1 cellular context compared by ENCODE assay signal in the genomic region with DNA sequence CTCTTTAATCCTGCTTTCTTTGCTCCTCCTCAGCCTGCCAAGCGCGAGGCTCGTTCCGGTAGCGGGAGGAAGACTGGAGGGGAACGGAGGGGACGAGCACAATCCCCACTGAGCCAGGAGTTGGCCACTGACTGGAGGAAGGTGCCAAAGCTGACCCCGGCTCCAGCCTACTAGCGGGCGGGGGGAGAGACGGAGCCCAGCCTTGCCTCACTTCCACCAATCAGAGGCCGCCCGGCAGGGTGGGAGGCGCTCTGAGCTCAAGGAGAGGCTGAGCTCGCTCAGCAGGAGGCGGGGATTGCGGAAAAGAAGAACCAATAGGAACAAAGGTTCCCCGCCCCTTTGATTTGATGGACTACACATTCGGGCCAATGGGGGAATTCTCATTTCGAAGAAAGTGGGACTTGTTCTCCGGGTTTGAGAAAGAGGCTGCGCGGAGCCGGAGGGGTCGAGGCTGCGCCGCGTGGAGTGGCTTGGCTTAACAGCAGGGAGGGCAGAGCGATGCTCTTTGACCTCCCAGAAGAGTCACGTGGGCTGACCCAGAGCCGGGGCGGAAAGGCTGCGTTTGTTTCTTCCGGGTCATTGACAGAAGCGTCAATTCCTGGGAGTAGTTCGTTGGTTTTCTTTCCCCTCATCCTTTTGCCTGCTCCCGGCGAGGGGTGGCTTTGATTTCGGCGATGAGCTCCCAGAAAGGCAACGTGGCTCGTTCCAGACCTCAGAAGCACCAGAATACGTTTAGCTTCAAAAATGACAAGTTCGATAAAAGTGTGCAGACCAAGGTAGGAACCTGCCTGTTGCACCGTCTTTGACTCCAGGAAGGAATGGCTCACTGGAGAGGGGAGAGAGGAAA.
TF ChIP-seq lines count a peak whose summit lies in the region.

Gene ABHD17B, minus strand, starts transcription at position 133 of the 847 bp plus-strand sequence. CDS start 36,113 bp downstream, outside the sequence.
Gene C9orf85, plus strand, starts transcription at position 579 of the 847 bp plus-strand sequence. Its CDS starts 96 bp downstream, at position 675.

TF ChIP-seq in HepG2, 621 proteins besides CTCF, POLR2A, EP300 and RAD21 (continues in another document):
- TF ChIP-seq TRIM24 (CRISPR knock-in tag; IDR thresholded peaks at IDR 0.05) (no peak), PCBP1 (IDR thresholded peaks at IDR 0.05; ENCODE audit: borderline replicate concordance, low read depth, low read length) (0 out of 2 replicates have a peak, but pooled peaks have one; percentile 63), HOXA5 (CRISPR knock-in tag; IDR thresholded peaks at IDR 0.05) (peak; percentile 96; the same call in 1 of the 2 replicates), NR2F2 (IDR thresholded peaks at IDR 0.05; ENCODE audit: borderline replicate concordance, low read depth) (0 out of 2 replicates have a peak, but pooled peaks have one; percentile 19), ZNF501 (CRISPR knock-in tag; IDR thresholded peaks at IDR 0.05) (peak; percentile 56), MEIS2 (CRISPR knock-in tag; IDR thresholded peaks at IDR 0.05) (peak; percentile 34; the same call in 1 of the 2 replicates), GFI1 (CRISPR knock-in tag; IDR thresholded peaks at IDR 0.05; ENCODE audit: borderline replicate concordance) (peak; percentile 50), ZNF260 (CRISPR knock-in tag; IDR thresholded peaks at IDR 0.05; ENCODE audit: borderline replicate concordance, low read depth) (no peak), HIVEP1 (CRISPR knock-in tag; IDR thresholded peaks at IDR 0.05) (no peak; the same call in 1 of the 2 replicates), ZNF331 (CRISPR knock-in tag; IDR thresholded peaks at IDR 0.05) (peak; percentile 72; the same call in 1 of the 2 replicates), ZNF451 (CRISPR knock-in tag; IDR thresholded peaks at IDR 0.05) (0 out of 2 replicates have a peak, but pooled peaks have one; percentile 64), ZBTB40 (IDR thresholded peaks at IDR 0.05) (peak; percentile 53), ZBTB40 (CRISPR knock-in tag; IDR thresholded peaks at IDR 0.05) (peak; percentile 39; the same call in 1 of the 2 replicates), CHD2 (IDR thresholded peaks at IDR 0.05; ENCODE audit: low read depth, low read length) (no peak; the same call in 1 of the 2 replicates), GPN1 (CRISPR knock-in tag; IDR thresholded peaks at IDR 0.05; ENCODE audit: borderline replicate concordance) (no peak), ZNF10 (CRISPR knock-in tag; IDR thresholded peaks at IDR 0.05; ENCODE audit: borderline replicate concordance, low read depth) (no peak), HDAC1 (CRISPR knock-in tag; IDR thresholded peaks at IDR 0.05) (peak; percentile 56), ZBTB44 (CRISPR knock-in tag; IDR thresholded peaks at IDR 0.05) (no peak), POLR2G (IDR thresholded peaks at IDR 0.05; ENCODE audit: low read depth, low read length) (peak; percentile 99), ZBTB43 (CRISPR knock-in tag; conservative IDR thresholded peaks at IDR 0.05) (peak; percentile 89; the same call in 1 of the 2 replicates), MAF1 (CRISPR knock-in tag; IDR thresholded peaks at IDR 0.05; ENCODE audit: borderline replicate concordance) (0 out of 2 replicates have a peak, but pooled peaks have one; percentile 23), YY1 (IDR thresholded peaks at IDR 0.05; ENCODE audit: insufficient read depth, insufficient replicate concordance, low read depth, low read length) (no peak), ZNF563 (CRISPR knock-in tag; IDR thresholded peaks at IDR 0.05) (peak; percentile 67; the same call in 1 of the 2 replicates), ZNF136 (CRISPR knock-in tag; IDR thresholded peaks at IDR 0.05; ENCODE audit: low read depth) (peak; percentile 85; the same call in 1 of the 2 replicates), SKI (IDR thresholded peaks at IDR 0.05; ENCODE audit: partially characterized antibody) (peak; percentile 9)
- TF ChIP-seq, protein P1, sequence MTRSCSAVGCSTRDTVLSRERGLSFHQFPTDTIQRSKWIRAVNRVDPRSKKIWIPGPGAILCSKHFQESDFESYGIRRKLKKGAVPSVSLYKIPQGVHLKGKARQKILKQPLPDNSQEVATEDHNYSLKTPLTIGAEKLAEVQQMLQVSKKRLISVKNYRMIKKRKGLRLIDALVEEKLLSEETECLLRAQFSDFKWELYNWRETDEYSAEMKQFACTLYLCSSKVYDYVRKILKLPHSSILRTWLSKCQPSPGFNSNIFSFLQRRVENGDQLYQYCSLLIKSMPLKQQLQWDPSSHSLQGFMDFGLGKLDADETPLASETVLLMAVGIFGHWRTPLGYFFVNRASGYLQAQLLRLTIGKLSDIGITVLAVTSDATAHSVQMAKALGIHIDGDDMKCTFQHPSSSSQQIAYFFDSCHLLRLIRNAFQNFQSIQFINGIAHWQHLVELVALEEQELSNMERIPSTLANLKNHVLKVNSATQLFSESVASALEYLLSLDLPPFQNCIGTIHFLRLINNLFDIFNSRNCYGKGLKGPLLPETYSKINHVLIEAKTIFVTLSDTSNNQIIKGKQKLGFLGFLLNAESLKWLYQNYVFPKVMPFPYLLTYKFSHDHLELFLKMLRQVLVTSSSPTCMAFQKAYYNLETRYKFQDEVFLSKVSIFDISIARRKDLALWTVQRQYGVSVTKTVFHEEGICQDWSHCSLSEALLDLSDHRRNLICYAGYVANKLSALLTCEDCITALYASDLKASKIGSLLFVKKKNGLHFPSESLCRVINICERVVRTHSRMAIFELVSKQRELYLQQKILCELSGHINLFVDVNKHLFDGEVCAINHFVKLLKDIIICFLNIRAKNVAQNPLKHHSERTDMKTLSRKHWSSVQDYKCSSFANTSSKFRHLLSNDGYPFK (CRISPR knock-in tag; IDR thresholded peaks at IDR 0.05; ENCODE audit: borderline replicate concordance): peak; percentile 71; the same call in 1 of the 2 replicates
- TF ChIP-seq, protein P2, sequence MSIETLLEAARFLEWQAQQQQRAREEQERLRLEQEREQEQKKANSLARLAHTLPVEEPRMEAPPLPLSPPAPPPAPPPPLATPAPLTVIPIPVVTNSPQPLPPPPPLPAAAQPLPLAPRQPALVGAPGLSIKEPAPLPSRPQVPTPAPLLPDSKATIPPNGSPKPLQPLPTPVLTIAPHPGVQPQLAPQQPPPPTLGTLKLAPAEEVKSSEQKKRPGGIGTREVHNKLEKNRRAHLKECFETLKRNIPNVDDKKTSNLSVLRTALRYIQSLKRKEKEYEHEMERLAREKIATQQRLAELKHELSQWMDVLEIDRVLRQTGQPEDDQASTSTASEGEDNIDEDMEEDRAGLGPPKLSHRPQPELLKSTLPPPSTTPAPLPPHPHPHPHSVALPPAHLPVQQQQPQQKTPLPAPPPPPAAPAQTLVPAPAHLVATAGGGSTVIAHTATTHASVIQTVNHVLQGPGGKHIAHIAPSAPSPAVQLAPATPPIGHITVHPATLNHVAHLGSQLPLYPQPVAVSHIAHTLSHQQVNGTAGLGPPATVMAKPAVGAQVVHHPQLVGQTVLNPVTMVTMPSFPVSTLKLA (IDR thresholded peaks at IDR 0.05): peak; percentile 69
- TF ChIP-seq, protein P3, sequence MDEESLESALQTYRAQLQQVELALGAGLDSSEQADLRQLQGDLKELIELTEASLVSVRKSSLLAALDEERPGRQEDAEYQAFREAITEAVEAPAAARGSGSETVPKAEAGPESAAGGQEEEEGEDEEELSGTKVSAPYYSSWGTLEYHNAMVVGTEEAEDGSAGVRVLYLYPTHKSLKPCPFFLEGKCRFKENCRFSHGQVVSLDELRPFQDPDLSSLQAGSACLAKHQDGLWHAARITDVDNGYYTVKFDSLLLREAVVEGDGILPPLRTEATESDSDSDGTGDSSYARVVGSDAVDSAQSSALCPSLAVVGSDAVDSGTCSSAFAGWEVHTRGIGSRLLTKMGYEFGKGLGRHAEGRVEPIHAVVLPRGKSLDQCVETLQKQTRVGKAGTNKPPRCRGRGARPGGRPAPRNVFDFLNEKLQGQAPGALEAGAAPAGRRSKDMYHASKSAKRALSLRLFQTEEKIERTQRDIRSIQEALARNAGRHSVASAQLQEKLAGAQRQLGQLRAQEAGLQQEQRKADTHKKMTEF (CRISPR knock-in tag; IDR thresholded peaks at IDR 0.05): peak; percentile 82
- TF ChIP-seq, protein P4, sequence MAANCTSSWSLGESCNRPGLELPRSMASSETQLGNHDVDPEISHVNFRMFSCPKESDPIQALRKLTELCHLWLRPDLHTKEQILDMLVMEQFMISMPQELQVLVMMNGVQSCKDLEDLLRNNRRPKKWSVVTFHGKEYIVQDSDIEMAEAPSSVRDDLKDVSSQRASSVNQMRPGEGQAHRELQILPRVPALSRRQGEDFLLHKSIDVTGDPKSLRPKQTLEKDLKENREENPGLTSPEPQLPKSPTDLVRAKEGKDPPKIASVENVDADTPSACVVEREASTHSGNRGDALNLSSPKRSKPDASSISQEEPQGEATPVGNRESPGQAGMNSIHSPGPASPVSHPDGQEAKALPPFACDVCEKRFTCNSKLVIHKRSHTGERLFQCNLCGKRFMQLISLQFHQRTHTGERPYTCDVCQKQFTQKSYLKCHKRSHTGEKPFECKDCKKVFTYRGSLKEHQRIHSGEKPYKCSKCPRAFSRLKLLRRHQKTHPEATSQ (CRISPR knock-in tag; IDR thresholded peaks at IDR 0.05; ENCODE audit: borderline replicate concordance): peak; percentile 83; the same call in 1 of the 2 replicates
